ENCODE assay signal across 10 cellular contexts in the genomic region with DNA sequence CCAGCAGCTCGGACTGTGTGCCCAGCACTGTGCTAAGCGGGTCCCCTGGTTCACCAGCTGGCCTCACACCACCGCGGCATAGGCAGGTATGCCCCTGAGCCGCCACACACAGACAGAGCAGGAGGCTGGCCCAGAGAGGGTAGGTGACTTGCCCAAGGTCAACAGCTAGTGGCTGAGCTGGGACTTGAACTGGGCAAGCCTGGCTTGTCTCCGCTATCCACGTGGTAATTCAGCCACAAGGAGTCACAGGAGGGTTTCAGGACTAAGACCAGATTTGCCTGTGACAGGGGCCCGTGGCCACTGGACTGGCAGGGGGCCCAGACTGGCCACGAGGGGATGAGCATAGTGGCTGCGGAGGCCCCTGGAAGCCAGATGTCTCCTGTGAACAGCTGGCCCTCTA. TPM values are rescaled to one million over a fixed set of nuclear protein-coding genes. Genes with fewer than 3 reads are reported as not detected.
DNase-seq lines count a peak whose midpoint lies in the region; TF ChIP-seq lines count a peak whose summit lies in the region.
"Had no signal": no experiment of that assay in that cellular context is flagged by ENCODE, and none has a peak within 500 bp of the region (broad histone marks: within the 10 kb centered on the region; RNA-seq: fewer than 3 reads in every experiment).

No MANE protein-coding gene starts in this region.

- BruUV-seq in Caco-2 (replicated peaks; lab: Mats Ljungman, UMichigan) = no TSS peak

- H3K4me1 Mint-ChIP-seq in Caco-2 (ENCODE audit: low read depth, unreplicated experiment) (no peaks in the 10 kb centered on the region), brain (peaks cover 96% of the 10 kb centered on the region), progenitor cell of endocrine pancreas (ENCODE audit: low read depth) (peaks cover 17% of the 10 kb centered on the region)

- CTCF ChIA-PET in Caco-2 (lab: Charles Lee) = no interaction called here

- peaks cover 46% of the 10 kb centered on the region for H3K36me3 Mint-ChIP-seq in Caco-2 (ENCODE audit: insufficient read depth, unreplicated experiment)
- peaks cover 18% of the 10 kb centered on the region for H3K36me3 Mint-ChIP-seq in brain
- H3K36me3 Mint-ChIP-seq in progenitor cell of endocrine pancreas (ENCODE audit: insufficient read depth) = peaks cover 9% of the 10 kb centered on the region

- no peak overlapping the region for H3K4me3 Mint-ChIP-seq in Caco-2 (ENCODE audit: unreplicated experiment)
- peak overlapping the region in 1 of 5 experiments; percentile 91 for H3K4me3 Mint-ChIP-seq in brain
- H3K4me3 Mint-ChIP-seq in progenitor cell of endocrine pancreas (ENCODE audit: low read depth) = no peak overlapping the region
- H3K4me3 Mint-ChIP-seq: CD8-positive, alpha-beta memory T cell had no signal

- H3K27ac Mint-ChIP-seq in Caco-2 (ENCODE audit: unreplicated experiment) = peak overlapping the region; percentile 69
- H3K27ac Mint-ChIP-seq in brain = peak overlapping the region; percentile 96 to 100 (median 98)
- no peak overlapping the region for H3K27ac Mint-ChIP-seq in progenitor cell of endocrine pancreas

- H3K4me1 ChIP-seq in Caco-2 (no peaks in the 10 kb centered on the region), HAP-1 (peaks cover 19% of the 10 kb centered on the region)

- in situ Hi-C loops in HAP-1 (cut with MboI; ENCODE audit: low sequenced_read_pairs) = no loop called here

- POLR2A ChIA-PET in Caco-2 (lab: Charles Lee) = no interaction called here

- no peaks in the 10 kb centered on the region for H3K27me3 ChIP-seq in Caco-2 (replicated peaks; ENCODE audit: control insufficient read depth, insufficient read depth, low read length)
- H3K27me3 ChIP-seq in layer of hippocampus (ENCODE audit: control insufficient read depth, insufficient read depth, low read length) = no peaks in the 10 kb centered on the region
- no peaks in the 10 kb centered on the region for H3K27me3 ChIP-seq in HAP-1 (ENCODE audit: low read depth)

- no peaks in the 10 kb centered on the region for H3K27me3 Mint-ChIP-seq in Caco-2 (ENCODE audit: insufficient read depth, unreplicated experiment)
- H3K27me3 Mint-ChIP-seq in brain = no peaks in the 10 kb centered on the region
- H3K27me3 Mint-ChIP-seq in progenitor cell of endocrine pancreas = no peaks in the 10 kb centered on the region
- H3K27me3 Mint-ChIP-seq: CD8-positive, alpha-beta memory T cell had no signal

- H3K27ac ChIP-seq in layer of hippocampus (ENCODE audit: low read depth, low read length) = peak overlapping the region; percentile 98
- peak overlapping the region in 20 of 21 experiments; percentile 2 to 98 (median 92) for H3K27ac ChIP-seq in skin epidermis

- no peak for TF ChIP-seq POLR2A in erythroblast (IDR thresholded peaks at IDR 0.05; ENCODE audit: low read length)

- H3K36me3 ChIP-seq in Caco-2 (ENCODE audit: control insufficient read depth, insufficient read depth, low read length) = peaks cover 3% of the 10 kb centered on the region; the same call in 1 of the 2 replicates
- H3K36me3 ChIP-seq in HAP-1 (replicated peaks) = no peaks in the 10 kb centered on the region

- TF ChIP-seq CTCF in Caco-2 (IDR thresholded peaks at IDR 0.05; ENCODE audit: insufficient read depth in 1 of 2, low read depth in 1 of 2, low read length in 1 of 2, severe bottlenecking in 1 of 2, unreplicated experiment in 1 of 2) (no peak), brain (conservative IDR thresholded peaks at IDR 0.05) (no peak), progenitor cell of endocrine pancreas (IDR thresholded peaks at IDR 0.05; ENCODE audit: unreplicated experiment) (no peak)

- H3K4me3 ChIP-seq in Caco-2 (ENCODE audit: low read depth, low read length) (no peak overlapping the region), skin epidermis (no peak overlapping the region), HAP-1 (no peak overlapping the region)

- DNase-seq in Caco-2 (no peak), progenitor cell of endocrine pancreas (ENCODE audit: low spot score, unreplicated experiment) (no peak), HAP-1 (ENCODE audit: low spot score in 2 of 2) (no peak), erythroblast (lab: John Stamatoyannopoulos, UW) (no peak), NCI-H82 (lab: John Stamatoyannopoulos, UW) (no peak)
- DNase-seq: CD8-positive, alpha-beta memory T cell had no signal

- intact Hi-C loops in Caco-2 (cut with micrococcal nuclease; ENCODE audit: unreplicated experiment) = no loop called here

- H3K9me3 Mint-ChIP-seq in Caco-2 (ENCODE audit: unreplicated experiment) = no peaks in the 10 kb centered on the region
- peaks cover 0 to 6% (median 0%) of the 10 kb centered on the region in 5 experiments for H3K9me3 Mint-ChIP-seq in brain
- H3K9me3 Mint-ChIP-seq in progenitor cell of endocrine pancreas (ENCODE audit: low read depth) = no peaks in the 10 kb centered on the region
- H3K9me3 Mint-ChIP-seq: CD8-positive, alpha-beta memory T cell; neural crest cell had no signal

- H3K9me3 ChIP-seq in Caco-2 = no peaks in the 10 kb centered on the region
- H3K9me3 ChIP-seq in HAP-1 = no peaks in the 10 kb centered on the region

RNA-seq across cellular contexts. Expression of gene NCOR2, which starts 47.7 kb away (rescaled TPM):
- total RNA-seq in Caco-2 (2022) = 243 and 250 TPM in 2 replicates
- 78.6 TPM for polyA plus RNA-seq in brain (ENCODE audit: insufficient read depth, low read depth, low replicate concordance)
- 218 and 251 TPM in 2 replicates for total RNA-seq in progenitor cell of endocrine pancreas
